33 cellular contexts compared by ENCODE assay signal in the genomic region with DNA sequence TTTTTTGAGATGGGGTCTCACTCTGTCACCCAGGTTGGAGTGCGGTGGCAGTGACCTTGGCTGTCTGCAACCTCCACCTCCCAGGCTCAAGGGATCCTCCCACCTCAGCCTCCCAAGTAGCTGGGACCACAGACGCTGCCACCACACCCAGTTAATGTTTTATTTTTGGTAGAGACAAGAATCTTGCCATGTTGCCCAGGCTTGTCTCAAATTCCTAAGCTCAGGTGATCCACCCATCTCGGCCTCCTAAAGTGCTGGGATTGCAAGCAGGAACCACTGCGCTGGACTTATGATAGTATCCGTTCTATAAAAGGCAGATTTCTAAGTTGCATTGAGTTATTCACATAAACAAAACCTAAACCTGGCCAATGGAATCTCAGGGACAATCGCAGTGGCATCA.
"Had no signal": no experiment of that assay in that cellular context is flagged by ENCODE, and none has a peak within 500 bp of the region (broad histone marks: within the 10 kb centered on the region; RNA-seq: fewer than 3 reads in every experiment).

No MANE protein-coding gene starts in this region.

- H3K27me3 ChIP-seq: brain microvascular endothelial cell, cardiac muscle cell had no signal

- H3K27ac ChIP-seq: brain microvascular endothelial cell, cardiac muscle cell, SK-N-MC, WERI-Rb-1 had no signal

- ATAC-seq: activated CD8-positive, alpha-beta T cell treated with anti-CD3 and anti-CD28 coated beads for 36 hours; activated T-cell treated with anti-CD3 and anti-CD28 coated beads, Interleukin-2, amount 50 U/mL, for 72 hours; activated T-helper 17 cell treated with anti-CD3 and anti-CD28 coated beads, Interleukin-2, amount 50 U/mL, for 72 hours; PC-3 had no signal

- H3K4me3 ChIP-seq: cardiac muscle cell, SK-N-MC had no signal

- DNase-seq: activated CD4-positive, alpha-beta T cell treated with anti-CD3 and anti-CD28 coated beads for 1 hour; activated CD4-positive, alpha-beta T cell treated with anti-CD3 and anti-CD28 coated beads, Interleukin-2, amount 10 ng/mL, durations not matched to agents 24 days and 14 days; activated CD4-positive, alpha-beta T cell treated with anti-CD3 and anti-CD28 coated beads, Interleukin-2, amount 50 U/mL, for 4 hours; activated CD4-positive, CD25-positive, alpha-beta regulatory T cell; activated CD8-positive, alpha-beta T cell treated with anti-CD3 and anti-CD28 coated beads for 36 hours; activated effector memory CD4-positive, alpha-beta T cell treated with anti-CD3 and anti-CD28 coated beads, Interleukin-2, amount 50 U/mL, for 16 hours; activated naive CD4-positive, alpha-beta T cell; activated naive CD4-positive, alpha-beta T cell treated with anti-CD3 and anti-CD28 coated beads, Interleukin-2, amount 50 U/mL, for 16 hours; activated naive CD8-positive, alpha-beta T cell treated with anti-CD3 and anti-CD28 coated beads for 36 hours; activated T-cell treated with anti-CD3 and anti-CD28 coated beads, Interleukin-2, amount 50 U/mL, for 1 hour; activated T-cell treated with anti-CD3 and anti-CD28 coated beads, Interleukin-2, amount 50 U/mL, for 72 hours; amniotic stem cell; aorta; brain microvascular endothelial cell; Kasumi-1; KG1; MM.1S; MV-4-11; NCI-H1092; NCI-H1436 treated with DMSO at 0.1 percent for 48 hours; NCI-H1694 treated with DMSO at 0.1 percent for 48 hours; NCI-H2029; NCI-H345; NCI-H526; NCI-H748 treated with DMSO at 0.1 percent for 48 hours; NK-92 treated with Interleukin-12 subunit alpha and Interleukin-12 subunit beta, amount 100 ng/mL, for 24 hours; Right ventricle myocardium superior; T1000; WERI-Rb-1 had no signal

- H3K36me3 ChIP-seq: brain microvascular endothelial cell, cardiac muscle cell, WERI-Rb-1 had no signal
